ENCODE assay signal across 1 cellular context in the genomic region with DNA sequence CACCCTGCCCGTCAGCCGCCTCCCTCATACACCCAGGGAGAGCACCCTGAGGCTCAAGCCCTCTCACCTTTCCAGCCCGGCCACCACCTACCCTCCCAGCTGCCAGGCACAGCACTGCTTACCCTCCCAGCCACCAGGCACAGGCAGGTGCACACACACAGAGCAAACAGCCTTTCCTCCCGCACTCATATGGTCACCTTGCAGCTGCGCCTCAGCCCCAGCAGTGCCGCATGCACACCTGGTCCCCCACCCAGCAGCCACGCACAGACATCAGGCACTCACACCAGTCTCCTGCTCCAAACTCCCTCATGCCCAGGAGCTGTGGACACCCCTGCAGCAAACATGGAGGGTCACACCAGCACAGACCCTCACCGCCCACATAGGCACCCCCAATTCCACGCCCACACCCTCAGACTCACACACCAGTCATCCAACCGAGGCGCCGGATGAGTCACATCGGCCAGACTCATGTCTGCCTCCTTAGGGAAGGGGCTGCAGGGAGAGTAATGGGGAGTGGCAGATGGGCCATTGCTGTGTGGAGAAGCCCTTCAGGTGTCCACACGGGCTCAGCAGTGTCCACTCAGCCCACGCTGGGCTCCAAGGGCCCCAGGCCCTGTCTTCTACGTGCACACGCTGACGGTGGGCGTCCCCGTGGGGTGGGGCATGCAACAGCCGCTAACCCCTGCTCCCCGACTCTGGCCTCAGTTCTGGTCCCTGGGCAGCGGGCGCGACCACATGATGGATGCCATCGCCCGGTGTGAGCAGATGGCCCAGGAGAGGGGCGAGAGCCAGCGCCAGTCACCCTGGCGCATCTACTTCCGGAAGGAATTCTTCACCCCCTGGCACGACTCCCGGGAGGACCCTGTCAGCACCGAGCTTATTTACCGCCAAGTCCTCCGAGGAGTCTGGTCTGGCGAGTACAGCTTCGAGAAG.
TF ChIP-seq lines count a peak whose summit lies in the region.

No MANE protein-coding gene starts in this region.

TF ChIP-seq in H1, 55 proteins besides CTCF, POLR2A, EP300 and RAD21:
- TF ChIP-seq KDM4A (IDR thresholded peaks at IDR 0.05; ENCODE audit: low read depth, low read length, severe bottlenecking) (no peak), CBX8 (IDR thresholded peaks at IDR 0.05; ENCODE audit: borderline replicate concordance, low read depth, low read length) (no peak), SIN3A (conservative IDR thresholded peaks at IDR 0.05 in 1 of 2, IDR thresholded peaks at IDR 0.05 in 1 of 2; ENCODE audit: low read depth in 1 of 2, low read length in 2 of 2) (no peak), CEBPB (IDR thresholded peaks at IDR 0.05; ENCODE audit: low read depth, low read length) (no peak), SP2 (IDR thresholded peaks at IDR 0.05; ENCODE audit: low read length) (no peak)
